25 cellular contexts compared by ENCODE assay signal in the genomic region with DNA sequence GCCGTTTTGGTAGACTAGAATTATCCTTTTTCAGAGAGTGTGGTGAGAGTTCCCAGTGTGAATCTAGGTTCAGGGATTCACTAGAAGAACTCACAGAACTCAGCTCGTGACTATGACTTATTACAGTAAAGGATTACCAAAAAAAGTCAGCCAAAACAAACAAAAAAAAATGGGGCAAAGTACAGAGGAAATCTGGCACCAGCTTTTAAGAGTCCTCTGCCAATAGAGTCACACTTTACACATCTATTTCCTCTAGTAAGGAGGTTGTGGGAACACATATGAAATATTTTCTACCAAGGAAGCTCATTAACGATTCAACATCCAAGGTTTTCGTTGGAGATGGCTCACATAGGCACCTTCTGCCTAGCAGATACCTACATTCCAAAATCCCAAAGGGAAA. TPM values are rescaled to one million over a fixed set of nuclear protein-coding genes. Genes with fewer than 3 reads are reported as not detected.
DNase-seq lines count a peak whose midpoint lies in the region; ATAC-seq and TF ChIP-seq lines count a peak whose summit lies in the region.
"Had no signal": no experiment of that assay in that cellular context is flagged by ENCODE, and none has a peak within 500 bp of the region (broad histone marks: within the 10 kb centered on the region; RNA-seq: fewer than 3 reads in every experiment).

No MANE protein-coding gene starts in this region.

- H3K9me1 ChIP-seq in IMR-90 (ENCODE audit: insufficient read depth, low read length), result no peaks in the 10 kb centered on the region

- no peak for TF ChIP-seq RAD21 in IMR-90 (IDR thresholded peaks at IDR 0.05; ENCODE audit: low read length)

- no peaks in the 10 kb centered on the region for H3K36me3 ChIP-seq in IMR-90 (ENCODE audit: control insufficient read depth, insufficient read depth, low read length)
- H3K36me3 ChIP-seq in left ventricle myocardium inferior, result no peaks in the 10 kb centered on the region
- H3K36me3 ChIP-seq: ascending aorta, SJCRH30, thoracic aorta had no signal

- H3K9ac ChIP-seq in IMR-90 (ENCODE audit: low read depth, low read length), result no peak overlapping the region

- H3K4me2 ChIP-seq in IMR-90 (ENCODE audit: low read depth, low read length), result no peak overlapping the region

- intact Hi-C loops in IMR-90 (cut with micrococcal nuclease) (no loop called here), left colon (cut with DNase I, micrococcal nuclease) (no loop called here), left ventricle myocardium inferior (cut with micrococcal nuclease) (no loop called here)

- no peak overlapping the region for H2AK9ac ChIP-seq in IMR-90 (replicated peaks; ENCODE audit: low read depth, low read length, poor library complexity)

- H3K9me3 ChIP-seq in IMR-90 (ENCODE audit: control insufficient read depth, insufficient read depth, low read length), result no peaks in the 10 kb centered on the region
- H3K9me3 ChIP-seq in left ventricle myocardium inferior (replicated peaks), result no peaks in the 10 kb centered on the region
- H3K9me3 ChIP-seq: ascending aorta, psoas muscle, SJCRH30, thoracic aorta had no signal

- no peaks in the 10 kb centered on the region for H4K20me1 ChIP-seq in IMR-90 (ENCODE audit: insufficient read depth, low read length)

- peaks cover 2% of the 10 kb centered on the region; the same call in 1 of the 2 replicates for H3K4me1 ChIP-seq in IMR-90 (ENCODE audit: control insufficient read depth, insufficient read depth, low read length)
- no peaks in the 10 kb centered on the region for H3K4me1 ChIP-seq in left ventricle myocardium inferior
- H3K4me1 ChIP-seq: ascending aorta, psoas muscle, SJCRH30 had no signal

- BruUV-seq in IMR-90 (replicated peaks; lab: Mats Ljungman, UMichigan), result no TSS peak

- DNase-seq in IMR-90, result peak; percentile 5
- peak; percentile 59 for DNase-seq in dermis blood vessel endothelial cell
- DNase-seq in left colon, result no peak
- no peak for DNase-seq in left ventricle myocardium inferior
- no peak for DNase-seq in NCI-H1105 treated with DMSO at 0.1 percent for 48 hours (lab: John Stamatoyannopoulos, UW)
- DNase-seq: activated CD4-positive, alpha-beta memory T cell treated with anti-CD3 and anti-CD28 coated beads for 36 hours; activated naive CD4-positive, alpha-beta T cell treated with Interleukin-2 at 50 U/mL for 16 hours; CD4-positive, alpha-beta T cell; cortex of kidney; DND-41; immature natural killer cell; KG1; NCI-H1092 treated with DMSO at 0.1 percent for 48 hours; NCI-H2107; NCI-H526 treated with DMSO at 0.1 percent for 48 hours; nephron progenitor cell; psoas muscle; SJCRH30; T-helper 2 cell had no signal

- H3K4me3 ChIP-seq in IMR-90 (ENCODE audit: insufficient read depth, low read depth, low read length) (no peak overlapping the region), left ventricle myocardium inferior (no peak overlapping the region)
- H3K4me3 ChIP-seq: ascending aorta, psoas muscle, SJCRH30, thoracic aorta had no signal

- WGBS in IMR-90 (ENCODE audit: extremely low coverage in 2 of 2, insufficient read length in 1 of 2), 2 experiments, result 83% methylated on average over 1 of the region's 4 CpGs; no CpG with 5 or more reads in 1 of the 2 experiments

- no peak overlapping the region for H2AFZ ChIP-seq in IMR-90 (replicated peaks; ENCODE audit: low read length, poor library complexity)

- no peak for TF ChIP-seq POLR2A in IMR-90 (IDR thresholded peaks at IDR 0.05; ENCODE audit: low read depth, low read length)

- POLR2A ChIA-PET in IMR-90 (lab: Charles Lee; ENCODE audit: unreplicated experiment), result no interaction called here

- no peak for TF ChIP-seq CTCF in 22Rv1 (IDR thresholded peaks at IDR 0.05)
- TF ChIP-seq CTCF in IMR-90 (conservative IDR thresholded peaks at IDR 0.05; ENCODE audit: low read depth, low read length), result no peak
- no peak for TF ChIP-seq CTCF in left ventricle myocardium inferior (IDR thresholded peaks at IDR 0.05; ENCODE audit: borderline replicate concordance)

- no peak overlapping the region for H3K56ac ChIP-seq in IMR-90 (ENCODE audit: extremely low read depth, insufficient read depth, low read length)

- H3K4ac ChIP-seq in IMR-90 (ENCODE audit: low read depth, low read length), result no peak overlapping the region

- dilution Hi-C loops in IMR-90 (cut with HindIII; ENCODE audit: low sequenced_read_pairs, unreplicated experiment), result no loop called here

- H2BK120ac ChIP-seq in IMR-90 (ENCODE audit: low read depth, low read length), result no peak overlapping the region

- H3K27ac ChIP-seq in 22Rv1 (peak overlapping the region; percentile 13; the same call in 1 of the 2 replicates), IMR-90 (ENCODE audit: insufficient read depth, low read length) (no peak overlapping the region), left ventricle myocardium inferior (replicated peaks) (no peak overlapping the region)
- H3K27ac ChIP-seq: ascending aorta, psoas muscle, SJCRH30, thoracic aorta had no signal

- H2BK5ac ChIP-seq in IMR-90 (ENCODE audit: low read depth, low read length, poor library complexity, severe bottlenecking), result no peak overlapping the region

- no peak overlapping the region for H3K23ac ChIP-seq in IMR-90 (ENCODE audit: low read depth, low read length)

- no peak overlapping the region for H4K8ac ChIP-seq in IMR-90 (ENCODE audit: low read depth in 2 of 2, low read length in 2 of 2)

- H3K27me3 ChIP-seq in IMR-90 (ENCODE audit: control insufficient read depth, insufficient read depth, low read length) (no peaks in the 10 kb centered on the region), left ventricle myocardium inferior (ENCODE audit: low read depth) (no peaks in the 10 kb centered on the region)
- H3K27me3 ChIP-seq: ascending aorta, SJCRH30 had no signal

- no peak overlapping the region for H4K5ac ChIP-seq in IMR-90 (ENCODE audit: low read depth, low read length)

- no peak overlapping the region for H2AK5ac ChIP-seq in IMR-90 (ENCODE audit: low read depth, low read length)

- H3K14ac ChIP-seq in IMR-90 (replicated peaks; ENCODE audit: low read depth, low read length), result no peak overlapping the region

- no peak overlapping the region for H4K91ac ChIP-seq in IMR-90 (ENCODE audit: insufficient read depth, low read depth, low read length)

- H2BK20ac ChIP-seq in IMR-90 (ENCODE audit: low read depth, low read length), result no peak overlapping the region

- in situ Hi-C loops in IMR-90 (cut with MboI; ENCODE audit: low sequenced_read_pairs), result no loop called here

- no peaks in the 10 kb centered on the region for H3K79me1 ChIP-seq in IMR-90 (ENCODE audit: low read depth in 1 of 2, low read length in 2 of 2)

- no peak for ATAC-seq in IMR-90 (ENCODE audit: low read depth)
- peak; percentile 65 for ATAC-seq in left colon
- no peak for ATAC-seq in GM18909 (IDR thresholded peaks at IDR 0.05; ENCODE audit: poor library complexity, unreplicated experiment)
- no peak for ATAC-seq in activated CD4-positive, CD25-positive, alpha-beta regulatory T cell treated with anti-CD3 and anti-CD28 coated beads, Interleukin-2, amount 50 U/mL, for 24 hours
- ATAC-seq: psoas muscle had no signal

- H2BK15ac ChIP-seq in IMR-90 (ENCODE audit: low read depth, low read length), result no peak overlapping the region; the same call in 2 of the 3 replicates

- H3K18ac ChIP-seq in IMR-90 (ENCODE audit: low read depth, low read length), result no peak overlapping the region

- CTCF ChIA-PET in IMR-90 (lab: Yijun Ruan, JAX), result interaction anchor here (0.6 kb wide), 1 partner anchor 190 kb away, joined by 3 read pairs; no protein-coding TSS in a partner anchor

TF ChIP-seq in IMR-90, 13 proteins besides CTCF, POLR2A, EP300 and RAD21 (continues in another document):
- TF ChIP-seq FOS (IDR thresholded peaks at IDR 0.05; ENCODE audit: low read depth, low read length) (no peak), CEBPB (IDR thresholded peaks at IDR 0.05; ENCODE audit: low read depth, low read length) (no peak), MAZ (IDR thresholded peaks at IDR 0.05; ENCODE audit: borderline replicate concordance, low read depth, low read length) (no peak), RFX5 (IDR thresholded peaks at IDR 0.05; ENCODE audit: low read depth, low read length) (no peak), SMC3 (IDR thresholded peaks at IDR 0.05; ENCODE audit: low read depth, low read length) (no peak), MAFK (IDR thresholded peaks at IDR 0.05; ENCODE audit: low read depth, low read length) (no peak), MXI1 (IDR thresholded peaks at IDR 0.05; ENCODE audit: borderline replicate concordance, low read depth, low read length) (no peak), CHD1 (IDR thresholded peaks at IDR 0.05; ENCODE audit: low read depth, low read length) (no peak), BHLHE40 (IDR thresholded peaks at IDR 0.05; ENCODE audit: low read depth, low read length) (no peak)
- TF ChIP-seq, protein P1, sequence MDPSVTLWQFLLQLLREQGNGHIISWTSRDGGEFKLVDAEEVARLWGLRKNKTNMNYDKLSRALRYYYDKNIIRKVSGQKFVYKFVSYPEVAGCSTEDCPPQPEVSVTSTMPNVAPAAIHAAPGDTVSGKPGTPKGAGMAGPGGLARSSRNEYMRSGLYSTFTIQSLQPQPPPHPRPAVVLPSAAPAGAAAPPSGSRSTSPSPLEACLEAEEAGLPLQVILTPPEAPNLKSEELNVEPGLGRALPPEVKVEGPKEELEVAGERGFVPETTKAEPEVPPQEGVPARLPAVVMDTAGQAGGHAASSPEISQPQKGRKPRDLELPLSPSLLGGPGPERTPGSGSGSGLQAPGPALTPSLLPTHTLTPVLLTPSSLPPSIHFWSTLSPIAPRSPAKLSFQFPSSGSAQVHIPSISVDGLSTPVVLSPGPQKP (IDR thresholded peaks at IDR 0.05; ENCODE audit: borderline replicate concordance, low read depth, low read length), result no peak

RNA-seq across cellular contexts. Expression of gene TSPAN19, which starts 28.2 kb away (rescaled TPM):
- not detected in 2 replicates for total RNA-seq in IMR-90 (2012; rRNA removed)
- polyA plus RNA-seq in IMR-90 (2012; rRNA removed), result not detected in 2 replicates
- not detected in 2 replicates for polyA plus RNA-seq in IMR-90 (2012; cell fraction: cytosol; rRNA removed)
- polyA plus RNA-seq in IMR-90 (2012; cell fraction: nucleus; rRNA removed; ENCODE audit: low replicate concordance), result 0.02 TPM in 1 of 2 replicates, not detected in the other
- under 0.01 TPM in 1 of 2 replicates, not detected in the other for total RNA-seq in dermis blood vessel endothelial cell
- not detected for total RNA-seq in left colon
- total RNA-seq in left ventricle myocardium inferior, result 0.33 TPM
- total RNA-seq: activated CD4-positive, alpha-beta memory T cell treated with anti-CD3 and anti-CD28 coated beads for 36 hours; ascending aorta; CD4-positive, alpha-beta T cell; psoas muscle; thoracic aorta had no signal
- polyA plus RNA-seq: AG04450, immature natural killer cell had no signal

RNA-seq across cellular contexts. Expression of gene LRRIQ1, which starts 28.3 kb away (rescaled TPM):
- total RNA-seq in IMR-90 (2012; rRNA removed), result under 0.01 and 0.28 TPM in 2 replicates
- 0.05 TPM in 1 of 2 replicates, not detected in the other for polyA plus RNA-seq in IMR-90 (2012; rRNA removed)
- polyA plus RNA-seq in IMR-90 (2012; cell fraction: cytosol; rRNA removed), result not detected in 2 replicates
- 0.01 and 0.17 TPM in 2 replicates for polyA plus RNA-seq in IMR-90 (2012; cell fraction: nucleus; rRNA removed; ENCODE audit: low replicate concordance)
- 0.37 and 0.68 TPM in 2 replicates for total RNA-seq in dermis blood vessel endothelial cell
- total RNA-seq in left colon, result not detected
- total RNA-seq in left ventricle myocardium inferior, result 0.22 TPM
- total RNA-seq: activated CD4-positive, alpha-beta memory T cell treated with anti-CD3 and anti-CD28 coated beads for 36 hours; ascending aorta; CD4-positive, alpha-beta T cell had no signal
- polyA plus RNA-seq: immature natural killer cell had no signal

Comparison
In these comparisons a context has a peak if more than half of its experiments do, and no peak if none do; other contexts are left out.
1. DNase-seq: peak in IMR-90 (single experiment) and dermis blood vessel endothelial cell (single experiment); none in left colon (0 of 2), left ventricle myocardium inferior (single experiment) and NCI-H1105 treated with DMSO at 0.1 percent for 48 hours (single experiment).